In genomic region chr10:100998991-100999741, GRCh38 we compare ENCODE assay signal across 8 cellular contexts. TPM values are rescaled to one million over a fixed set of nuclear protein-coding genes. Genes with fewer than 3 reads are reported as not detected.
DNase-seq lines count a peak whose midpoint lies in the region; ATAC-seq, FAIRE-seq and TF ChIP-seq lines count a peak whose summit lies in the region.

No MANE protein-coding gene starts in this region.

- H3K4me1 ChIP-seq in SJSA1 (replicated peaks) (peaks cover 71% of the 10 kb centered on the region), osteoblast (ENCODE audit: insufficient read depth, low read length) (peaks cover 38% of the 10 kb centered on the region), thymus (ENCODE audit: control insufficient read depth, insufficient read depth, low read length) (peaks cover 22% of the 10 kb centered on the region)

- H2AFZ ChIP-seq in osteoblast (ENCODE audit: low read length), result peak overlapping the region; percentile 80

- H4K20me1 ChIP-seq in osteoblast (ENCODE audit: insufficient read depth, low read length), result peaks cover 27% of the 10 kb centered on the region

- H3K36me3 Mint-ChIP-seq in glutamatergic neuron (ENCODE audit: unreplicated experiment), result no peaks in the 10 kb centered on the region

- peaks cover 16% of the 10 kb centered on the region for H3K4me1 Mint-ChIP-seq in glutamatergic neuron (ENCODE audit: low read depth, unreplicated experiment)

- H3K9me3 ChIP-seq in SJSA1 (replicated peaks), result no peaks in the 10 kb centered on the region
- no peaks in the 10 kb centered on the region for H3K9me3 ChIP-seq in osteoblast (ENCODE audit: low read depth, low read length)
- H3K9me3 ChIP-seq in thymus (ENCODE audit: control insufficient read depth), result no peaks in the 10 kb centered on the region

- H3K4me2 ChIP-seq in osteoblast (ENCODE audit: insufficient read depth, low read length), result peak overlapping the region; percentile 99

- TF ChIP-seq CTCF in glutamatergic neuron (IDR thresholded peaks at IDR 0.05; ENCODE audit: partially characterized antibody, unreplicated experiment), result peak; percentile 100
- TF ChIP-seq CTCF in osteoblast (IDR thresholded peaks at IDR 0.05; ENCODE audit: extremely low read depth, low read depth, low read length), result peak; percentile 64

- H3K36me3 ChIP-seq in SJSA1 (peaks cover 43% of the 10 kb centered on the region), osteoblast (ENCODE audit: insufficient read depth, low read length) (peaks cover 21% of the 10 kb centered on the region), thymus (ENCODE audit: control insufficient read depth, insufficient read depth) (no peaks in the 10 kb centered on the region)

- H3K9me3 Mint-ChIP-seq in glutamatergic neuron (ENCODE audit: unreplicated experiment), result peaks cover 12% of the 10 kb centered on the region

- H3K4me3 ChIP-seq in SJSA1, result peak overlapping the region; percentile 81
- peak overlapping the region; percentile 88 for H3K4me3 ChIP-seq in osteoblast (ENCODE audit: insufficient read depth, low read length)
- peak overlapping the region; percentile 82 for H3K4me3 ChIP-seq in thymus (ENCODE audit: low read length)

- H3K27ac ChIP-seq in SJSA1, result peak overlapping the region; percentile 94
- peak overlapping the region; percentile 99 for H3K27ac ChIP-seq in osteoblast (ENCODE audit: low read depth, low read length)
- H3K27ac ChIP-seq in thymus (ENCODE audit: low read depth), result peak overlapping the region; percentile 91

- ATAC-seq in GM19397 (IDR thresholded peaks at IDR 0.05; ENCODE audit: unreplicated experiment), result peak; percentile 46

- peak; percentile 88 for FAIRE-seq in HTR-8/SVneo (lab: Jason Lieb, UNC)

- peaks cover 44% of the 10 kb centered on the region for H3K79me2 ChIP-seq in osteoblast (ENCODE audit: insufficient read depth, low read length)

- WGBS in thymus, result under 1% methylated on average over 82 of the region's 83 CpGs

- H3K27me3 ChIP-seq in SJSA1 (replicated peaks) (no peaks in the 10 kb centered on the region), osteoblast (ENCODE audit: insufficient read depth, low read length) (no peaks in the 10 kb centered on the region), thymus (ENCODE audit: control insufficient read depth, insufficient read depth) (no peaks in the 10 kb centered on the region)

- DNase-seq in COR-L47 (lab: John Stamatoyannopoulos, UW) (peak; percentile 20), HTR-8/SVneo (ENCODE audit: insufficient read length, low spot score) (no peak), SJSA1 (ENCODE audit: low read depth in 1 of 2, low spot score in 2 of 2) (peak; percentile 83 to 91), glutamatergic neuron (peak; percentile 87), osteoblast (ENCODE audit: insufficient read length, low spot score, missing footprints) (peak; percentile 99)
- DNase-seq in activated naive CD4-positive, alpha-beta T cell treated with anti-CD3 and anti-CD28 coated beads, Interleukin-2, amount 50 U/mL, for 16 hours, result peak; percentile 83

- peaks cover 14% of the 10 kb centered on the region for H3K27me3 Mint-ChIP-seq in glutamatergic neuron (ENCODE audit: unreplicated experiment)

- H3K27ac Mint-ChIP-seq in glutamatergic neuron (ENCODE audit: unreplicated experiment), result peak overlapping the region; percentile 97

- peak overlapping the region; percentile 92 for H3K4me3 Mint-ChIP-seq in glutamatergic neuron (ENCODE audit: unreplicated experiment)

RNA-seq across cellular contexts. Expression of gene LZTS2, which starts 0.4 kb away (rescaled TPM):
- total RNA-seq in SJSA1 (2014; rRNA removed; shearing (Covaris generic)), result 70.0 and 72.8 TPM in 2 replicates
- total RNA-seq in glutamatergic neuron (ENCODE audit: unreplicated experiment) (56.7 TPM), osteoblast (117 and 127 TPM in 2 replicates)
- polyA plus RNA-seq in thymus, result 44.7 TPM

RNA-seq across cellular contexts. Expression of gene TWNK, which starts 11.8 kb away (rescaled TPM):
- 4.3 and 7.5 TPM in 2 replicates for total RNA-seq in SJSA1 (2014; rRNA removed; shearing (Covaris generic))
- 10.1 TPM for total RNA-seq in glutamatergic neuron (ENCODE audit: unreplicated experiment)
- total RNA-seq in osteoblast, result 3.2 and 3.3 TPM in 2 replicates
- polyA plus RNA-seq in thymus, result 5.9 TPM

RNA-seq across cellular contexts. Expression of gene MRPL43, which starts 11.9 kb away (rescaled TPM):
- total RNA-seq in SJSA1 (2014; rRNA removed; shearing (Covaris generic)), result 63.7 and 69.4 TPM in 2 replicates
- total RNA-seq in glutamatergic neuron (ENCODE audit: unreplicated experiment), result 58.2 TPM
- total RNA-seq in osteoblast, result 48.5 and 55.7 TPM in 2 replicates
- 95.1 TPM for polyA plus RNA-seq in thymus

RNA-seq across cellular contexts. Expression of gene SEMA4G, which starts 29.9 kb away (rescaled TPM):
- total RNA-seq in SJSA1 (2014; rRNA removed; shearing (Covaris generic)), result 0.42 and 0.88 TPM in 2 replicates
- 46.9 TPM for total RNA-seq in glutamatergic neuron (ENCODE audit: unreplicated experiment)
- under 0.01 and 0.29 TPM in 2 replicates for total RNA-seq in osteoblast
- 1.2 TPM for polyA plus RNA-seq in thymus

RNA-seq across cellular contexts. Expression of gene PDZD7, which starts 31.8 kb away (rescaled TPM):
- total RNA-seq in SJSA1 (2014; rRNA removed; shearing (Covaris generic)), result 0.50 and 1.3 TPM in 2 replicates
- total RNA-seq in glutamatergic neuron (ENCODE audit: unreplicated experiment), result 1.5 TPM
- 0.72 and 1.2 TPM in 2 replicates for total RNA-seq in osteoblast
- polyA plus RNA-seq in thymus, result 1.4 TPM
